In the genomic region with DNA sequence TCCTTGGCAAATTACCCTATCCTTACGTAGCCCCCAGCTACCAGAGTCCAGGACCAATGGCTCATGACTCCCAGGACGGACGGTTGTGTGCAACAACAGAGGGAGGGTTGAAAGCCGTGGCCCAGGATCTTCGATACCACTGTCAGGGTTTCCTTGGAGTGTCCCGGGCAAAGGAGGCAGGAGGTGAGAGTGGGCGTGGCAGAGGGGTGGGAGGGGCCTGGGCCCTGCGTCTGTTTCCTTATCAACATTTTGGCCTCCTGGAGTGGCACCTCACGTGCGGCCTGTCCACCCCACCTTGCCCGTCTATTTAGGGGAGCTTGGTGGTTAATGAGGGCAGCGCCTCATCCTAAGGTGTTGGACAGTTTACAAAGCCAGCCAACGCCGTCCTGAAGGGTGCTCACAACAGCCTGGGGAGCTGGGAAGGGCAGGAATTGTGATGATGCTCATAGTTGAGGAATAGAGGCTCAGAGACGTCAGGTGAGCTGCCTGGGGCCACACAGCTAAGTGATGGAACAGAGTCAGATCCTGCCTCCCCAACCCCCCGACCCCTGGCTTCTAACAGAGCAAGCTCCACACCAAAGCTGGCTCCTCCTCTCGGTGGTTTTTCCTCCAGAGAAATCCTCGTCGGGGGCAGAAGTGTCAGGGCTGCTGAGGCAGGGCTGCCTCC, we compare ENCODE assay signal across 1 cellular context.
TF ChIP-seq lines count a peak whose summit lies in the region.

No MANE protein-coding gene starts in this region.

TF ChIP-seq in K562, 482 proteins besides CTCF, POLR2A, EP300 and RAD21:
- TF ChIP-seq CXXC5 (CRISPR knock-in tag; IDR thresholded peaks at IDR 0.05) (0 out of 2 replicates have a peak, but pooled peaks have one; percentile 25), ZNF124 (CRISPR knock-in tag; IDR thresholded peaks at IDR 0.05) (no peak), CHD1 (IDR thresholded peaks at IDR 0.05; ENCODE audit: low read length) (no peak), ZFP36 (IDR thresholded peaks at IDR 0.05; ENCODE audit: low read depth, low read length, partially characterized antibody) (peak; percentile 39), ZNF41 (CRISPR knock-in tag; conservative IDR thresholded peaks at IDR 0.05) (no peak), TCF7 (IDR thresholded peaks at IDR 0.05; ENCODE audit: borderline replicate concordance) (no peak), ZEB2 (IDR thresholded peaks at IDR 0.05) (no peak), HNRNPL (IDR thresholded peaks at IDR 0.05; ENCODE audit: low read depth, low read length) (no peak), CSDE1 (IDR thresholded peaks at IDR 0.05) (no peak), ZNF143 (CRISPR knock-in tag; IDR thresholded peaks at IDR 0.05) (no peak), TRIM24 (IDR thresholded peaks at IDR 0.05) (no peak), NR1H2 (CRISPR knock-in tag; IDR thresholded peaks at IDR 0.05) (no peak), BHLHE40 (IDR thresholded peaks at IDR 0.05; ENCODE audit: low read length) (peak; percentile 80), CCAR2 (IDR thresholded peaks at IDR 0.05; ENCODE audit: low read depth, low read length) (no peak)
- TF ChIP-seq, protein P1, sequence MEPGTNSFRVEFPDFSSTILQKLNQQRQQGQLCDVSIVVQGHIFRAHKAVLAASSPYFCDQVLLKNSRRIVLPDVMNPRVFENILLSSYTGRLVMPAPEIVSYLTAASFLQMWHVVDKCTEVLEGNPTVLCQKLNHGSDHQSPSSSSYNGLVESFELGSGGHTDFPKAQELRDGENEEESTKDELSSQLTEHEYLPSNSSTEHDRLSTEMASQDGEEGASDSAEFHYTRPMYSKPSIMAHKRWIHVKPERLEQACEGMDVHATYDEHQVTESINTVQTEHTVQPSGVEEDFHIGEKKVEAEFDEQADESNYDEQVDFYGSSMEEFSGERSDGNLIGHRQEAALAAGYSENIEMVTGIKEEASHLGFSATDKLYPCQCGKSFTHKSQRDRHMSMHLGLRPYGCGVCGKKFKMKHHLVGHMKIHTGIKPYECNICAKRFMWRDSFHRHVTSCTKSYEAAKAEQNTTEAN (CRISPR knock-in tag; IDR thresholded peaks at IDR 0.05) = no peak
- TF ChIP-seq, protein P2, sequence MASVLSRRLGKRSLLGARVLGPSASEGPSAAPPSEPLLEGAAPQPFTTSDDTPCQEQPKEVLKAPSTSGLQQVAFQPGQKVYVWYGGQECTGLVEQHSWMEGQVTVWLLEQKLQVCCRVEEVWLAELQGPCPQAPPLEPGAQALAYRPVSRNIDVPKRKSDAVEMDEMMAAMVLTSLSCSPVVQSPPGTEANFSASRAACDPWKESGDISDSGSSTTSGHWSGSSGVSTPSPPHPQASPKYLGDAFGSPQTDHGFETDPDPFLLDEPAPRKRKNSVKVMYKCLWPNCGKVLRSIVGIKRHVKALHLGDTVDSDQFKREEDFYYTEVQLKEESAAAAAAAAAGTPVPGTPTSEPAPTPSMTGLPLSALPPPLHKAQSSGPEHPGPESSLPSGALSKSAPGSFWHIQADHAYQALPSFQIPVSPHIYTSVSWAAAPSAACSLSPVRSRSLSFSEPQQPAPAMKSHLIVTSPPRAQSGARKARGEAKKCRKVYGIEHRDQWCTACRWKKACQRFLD (CRISPR knock-in tag; IDR thresholded peaks at IDR 0.05) = no peak
TF ChIP-seq in K562: peak in this region for 3.
